8 cellular contexts compared by ENCODE assay signal in genomic region chr12:57772429-57773322, GRCh38. TPM values are rescaled to one million over a fixed set of nuclear protein-coding genes. Genes with fewer than 3 reads are reported as not detected.
DNase-seq lines count a peak whose midpoint lies in the region; ATAC-seq, FAIRE-seq and TF ChIP-seq lines count a peak whose summit lies in the region.

EEF1AKMT3 (plus strand) TSS chr12:57772614; CDS start chr12:57772725, 111 bp downstream.

- TF ChIP-seq CTCF in fibroblast of pulmonary artery (IDR thresholded peaks at IDR 0.05; ENCODE audit: low read length, missing control alignments), result no peak
- no peak for TF ChIP-seq CTCF in natural killer cell (IDR thresholded peaks at IDR 0.05)

- H3K4me3 Mint-ChIP-seq in natural killer cell, result peak within 1 kb of the TSS; percentile 97

- H3K27me3 Mint-ChIP-seq in natural killer cell (ENCODE audit: low read depth in 2 of 2), result no peaks in the 10 kb centered on the region

- no peak for FAIRE-seq in H54 (lab: Jason Lieb, UNC)

- peak; percentile 27; the same call in 1 of the 2 replicates for TF ChIP-seq POLR2A in H54 (IDR thresholded peaks at IDR 0.05; ENCODE audit: low read depth, low read length)

- H3K36me3 ChIP-seq in MG63, result peaks cover 54% of the 10 kb centered on the region

- peak within 1 kb of the TSS; percentile 89 to 94 for H3K27ac Mint-ChIP-seq in natural killer cell

- intact Hi-C loops in natural killer cell (cut with micrococcal nuclease), result no loop called here

- H3K9me3 ChIP-seq in MG63, result no peaks in the 10 kb centered on the region

- ATAC-seq in natural killer cell, result peak in 2 of 3 donors; percentile 11 to 27
- no peak for ATAC-seq in GM19324 (IDR thresholded peaks at IDR 0.05; ENCODE audit: low FRiP score, unreplicated experiment)

- H3K36me3 Mint-ChIP-seq in natural killer cell, result no peaks in the 10 kb centered on the region

- DNase-seq in DMS 273 (lab: John Stamatoyannopoulos, UW; ENCODE audit: unreplicated experiment) (peak; percentile 78), DMS 273 treated with DMSO at 0.1 percent for 48 hours (lab: John Stamatoyannopoulos, UW) (no peak), H54 (ENCODE audit: insufficient read length, low spot score) (peak; percentile 78), MG63 (peak; percentile 76), fibroblast of pulmonary artery (ENCODE audit: low read depth) (peak; percentile 40), natural killer cell (no peak)
- peak; percentile 61 to 71 for DNase-seq in activated CD4-positive, alpha-beta T cell treated with anti-CD3 and anti-CD28 coated beads, Interleukin-2, amount 50 U/mL, for 48 hours

- H3K4me3 ChIP-seq in MG63 (peak within 1 kb of the TSS; percentile 84), fibroblast of pulmonary artery (replicated peaks; ENCODE audit: low read depth, low read length) (peak within 1 kb of the TSS; percentile 91)

- no peaks in the 10 kb centered on the region for H3K27me3 ChIP-seq in MG63

- H3K9me3 Mint-ChIP-seq in natural killer cell, result no peaks in the 10 kb centered on the region

- H3K4me1 Mint-ChIP-seq in natural killer cell, result peaks cover 14% of the 10 kb centered on the region in 2 donors

RNA-seq across cellular contexts. Expression of gene EEF1AKMT3, which starts in this region (rescaled TPM):
- 4.2 and 20.9 TPM in 2 replicates for total RNA-seq in MG63 (2014; rRNA removed; shearing (Covaris generic); ENCODE audit: low replicate concordance)
- total RNA-seq in natural killer cell, result 1 to 10 TPM; 1.3 to 2.6 (median 2.2) TPM

Comparison
In these comparisons a context has a peak if more than half of its experiments do, and no peak if none do; other contexts are left out.
1. DNase-seq: peak in DMS 273 (single experiment), H54 (single experiment), MG63 (single experiment), activated CD4-positive, alpha-beta T cell treated with anti-CD3 and anti-CD28 coated beads, Interleukin-2, amount 50 U/mL, for 48 hours (2 of 2) and fibroblast of pulmonary artery (single experiment); none in DMS 273 treated with DMSO at 0.1 percent for 48 hours (single experiment) and natural killer cell (single experiment).